In genomic region chr22:19809741-19810140, GRCh38 we compare ENCODE assay signal across 23 cellular contexts. TPM values are rescaled to one million over a fixed set of nuclear protein-coding genes. Genes with fewer than 3 reads are reported as not detected.
DNase-seq lines count a peak whose midpoint lies in the region; ATAC-seq, FAIRE-seq and TF ChIP-seq lines count a peak whose summit lies in the region.
"Had no signal": no experiment of that assay in that cellular context is flagged by ENCODE, and none has a peak within 500 bp of the region (broad histone marks: within the 10 kb centered on the region; RNA-seq: fewer than 3 reads in every experiment).

No MANE protein-coding gene starts in this region.

- peaks cover 0 to 24% (median 0%) of the 10 kb centered on the region in 4 donors for H3K4me1 Mint-ChIP-seq in CD4-positive, CD25-positive, alpha-beta regulatory T cell
- H3K4me1 Mint-ChIP-seq in CD8-positive, alpha-beta T cell (ENCODE audit: low read depth), result peaks cover 2% of the 10 kb centered on the region
- H3K4me1 Mint-ChIP-seq: CD14-positive monocyte, IgD-negative memory B cell had no signal

- H3K9ac ChIP-seq in K562 (ENCODE audit: insufficient read depth in 1 of 2, low read depth in 2 of 2, low read length in 2 of 2), result peak overlapping the region in 1 of 2 experiments; percentile 67; a peak in 2 of 4 replicates
- H3K9ac ChIP-seq: BLaER1 had no signal

- no peaks in the 10 kb centered on the region for H3K79me2 ChIP-seq in K562 (ENCODE audit: control insufficient read depth, insufficient read depth, low read length)

- H3K9me1 ChIP-seq in K562 (ENCODE audit: control insufficient read depth, insufficient read depth, low read length), result no peaks in the 10 kb centered on the region

- H3K27ac ChIP-seq in CD4-positive, CD25-positive, alpha-beta regulatory T cell (ENCODE audit: insufficient read depth, low read length, poor library complexity, severe bottlenecking), result no peak overlapping the region
- no peak overlapping the region for H3K27ac ChIP-seq in K562 (ENCODE audit: extremely low read depth, low read depth, low read length)
- H3K27ac ChIP-seq in CD8-positive, alpha-beta T cell (ENCODE audit: low read depth, low read length), result no peak overlapping the region
- H3K27ac ChIP-seq: BLaER1 had no signal

- POLR2A ChIA-PET in K562 (lab: Yijun Ruan, JAX), result interaction anchor here (0.7 to 5.7 kb wide), 8 partner anchors 9 to 49 kb away, joined by 3 to 43 read pairs (median 5); partner anchors contain the start of gene TBX1
- POLR2A ChIA-PET in CD8-positive, alpha-beta T cell (lab: Charles Lee), result no interaction called here

- TF ChIP-seq CTCF in K562 (IDR thresholded peaks at IDR 0.05 in 2 of 3, conservative IDR thresholded peaks at IDR 0.05 in 1 of 3; ENCODE audit: insufficient read depth in 2 of 3, low read depth in 1 of 3, low read length in 3 of 3), result no peak
- no peak for TF ChIP-seq CTCF in CD8-positive, alpha-beta T cell (IDR thresholded peaks at IDR 0.05)

- intact Hi-C loops in K562 (cut with micrococcal nuclease), result loop anchor here (2.0 kb wide), 1 partner anchor 19 kb away; no protein-coding TSS in a partner anchor
- intact Hi-C loops in CD8-positive, alpha-beta T cell (cut with DNase I, micrococcal nuclease), result no loop called here

- ATAC-seq in CD4-positive, CD25-positive, alpha-beta regulatory T cell (ENCODE audit: low read depth in 2 of 2), result no peak
- ATAC-seq in K562 (no peak), left lobe of liver (no peak)
- ATAC-seq in CD8-positive, alpha-beta T cell, result no peak
- ATAC-seq: HCT116, HepG2 had no signal

- no peak overlapping the region for H3K4me3 ChIP-seq in CD4-positive, CD25-positive, alpha-beta regulatory T cell (ENCODE audit: low read depth, low read length)
- H3K4me3 ChIP-seq in K562, result no peak overlapping the region
- H3K4me3 ChIP-seq in CD8-positive, alpha-beta T cell (ENCODE audit: low read depth, low read length), result no peak overlapping the region
- H3K4me3 ChIP-seq: BLaER1 had no signal

- FAIRE-seq in K562 (lab: Jason Lieb, UNC), result no peak
- FAIRE-seq: GM12891, HepG2 had no signal

- H3K9me3 ChIP-seq in CD4-positive, CD25-positive, alpha-beta regulatory T cell (ENCODE audit: control insufficient read depth in 2 of 2, low read length in 2 of 2), result no peaks in the 10 kb centered on the region
- H3K9me3 ChIP-seq in K562 (replicated peaks; ENCODE audit: control insufficient read depth, insufficient read depth, low read depth, low read length), result no peaks in the 10 kb centered on the region
- no peaks in the 10 kb centered on the region for H3K9me3 ChIP-seq in CD8-positive, alpha-beta T cell (ENCODE audit: low read length)
- H3K9me3 ChIP-seq: BLaER1 had no signal

- in situ Hi-C loops in K562 (cut with MboI), result no loop called here

- 66% methylated on average over 3 of the region's 3 CpGs for WGBS in K562 (ENCODE audit: insufficient coverage, low coverage, missing lambda C conversion rate)

- no peak for TF ChIP-seq RAD21 in K562 (CRISPR knock-in tag; conservative IDR thresholded peaks at IDR 0.05 in 1 of 2, IDR thresholded peaks at IDR 0.05 in 1 of 2)

- TF ChIP-seq EP300 in K562 (IDR thresholded peaks at IDR 0.05; ENCODE audit: low read length), result no peak

- H3K9me3 Mint-ChIP-seq in CD4-positive, CD25-positive, alpha-beta regulatory T cell, result no peaks in the 10 kb centered on the region
- H3K9me3 Mint-ChIP-seq in CD8-positive, alpha-beta T cell, result no peaks in the 10 kb centered on the region
- H3K9me3 Mint-ChIP-seq: CD8-positive, alpha-beta memory T cell; HFFc6; IgD-negative memory B cell had no signal

- no peak for TF ChIP-seq POLR2A in K562 (conservative IDR thresholded peaks at IDR 0.05)

- H3K4me1 ChIP-seq in CD4-positive, CD25-positive, alpha-beta regulatory T cell (ENCODE audit: control insufficient read depth, insufficient read depth, low read length, poor library complexity, severe bottlenecking), result peaks cover 10% of the 10 kb centered on the region
- H3K4me1 ChIP-seq in K562 (replicated peaks in 1 of 2; ENCODE audit: control insufficient read depth in 2 of 2, insufficient read depth in 2 of 2, low read length in 2 of 2), result peaks cover 17 to 65% of the 10 kb centered on the region in 2 experiments
- H3K4me1 ChIP-seq in CD8-positive, alpha-beta T cell (ENCODE audit: insufficient read depth, low read length), result peaks cover 13% of the 10 kb centered on the region

- no peak overlapping the region for H3K4me2 ChIP-seq in K562 (ENCODE audit: insufficient read depth, low read length)
- H3K4me2 ChIP-seq: BLaER1 had no signal

- no peaks in the 10 kb centered on the region for H3K27me3 ChIP-seq in CD4-positive, CD25-positive, alpha-beta regulatory T cell (ENCODE audit: control insufficient read depth, insufficient read depth, low read length)
- H3K27me3 ChIP-seq in K562 (ENCODE audit: control insufficient read depth in 2 of 2, insufficient read depth in 2 of 2, low read length in 2 of 2), result no peaks in the 10 kb centered on the region
- H3K27me3 ChIP-seq in CD8-positive, alpha-beta T cell (ENCODE audit: insufficient read depth, low read length), result no peaks in the 10 kb centered on the region
- H3K27me3 ChIP-seq: BLaER1 had no signal

- no peak overlapping the region for H3K4me3 Mint-ChIP-seq in CD4-positive, CD25-positive, alpha-beta regulatory T cell
- H3K4me3 Mint-ChIP-seq in CD8-positive, alpha-beta T cell, result no peak overlapping the region
- H3K4me3 Mint-ChIP-seq: CD8-positive, alpha-beta memory T cell; HFFc6; IgD-negative memory B cell had no signal

- peaks cover 9% of the 10 kb centered on the region for H3K36me3 Mint-ChIP-seq in CD4-positive, CD25-positive, alpha-beta regulatory T cell
- H3K36me3 Mint-ChIP-seq in CD8-positive, alpha-beta T cell, result peaks cover 33% of the 10 kb centered on the region
- H3K36me3 Mint-ChIP-seq: CD14-positive monocyte, IgD-negative memory B cell had no signal

- H3K27me3 Mint-ChIP-seq in CD4-positive, CD25-positive, alpha-beta regulatory T cell, result no peaks in the 10 kb centered on the region
- H3K27me3 Mint-ChIP-seq in CD8-positive, alpha-beta T cell (ENCODE audit: low read depth), result no peaks in the 10 kb centered on the region
- H3K27me3 Mint-ChIP-seq: IgD-negative memory B cell had no signal

- no TSS peak for BruUV-seq in K562 (replicated peaks; lab: Mats Ljungman, UMichigan)

- peaks cover 4% of the 10 kb centered on the region for H3K36me3 ChIP-seq in CD4-positive, CD25-positive, alpha-beta regulatory T cell (ENCODE audit: control insufficient read depth, insufficient read depth, low read length)
- H3K36me3 ChIP-seq in K562 (ENCODE audit: control insufficient read depth, insufficient read depth, low read length), result 0 out of 3 replicates have a peak, but pooled peaks cover 3% of the 10 kb centered on the region
- H3K36me3 ChIP-seq in CD8-positive, alpha-beta T cell (ENCODE audit: insufficient read depth, low read length), result no peaks in the 10 kb centered on the region

- DNase-seq in activated effector memory CD4-positive, alpha-beta T cell treated with anti-CD3 and anti-CD28 coated beads, Interleukin-2, amount 50 U/mL, for 16 hours, result peak; percentile 51
- DNase-seq in activated effector memory CD4-positive, alpha-beta T cell treated with Interleukin-2 at 50 U/mL for 16 hours, result no peak
- DNase-seq in CD4-positive, CD25-positive, alpha-beta regulatory T cell, result no peak
- DNase-seq in K562 (ENCODE audit: extremely low read depth in 1 of 4, low spot score in 3 of 4), result no peak
- DNase-seq in left lobe of liver (ENCODE audit: low spot score), result peak; percentile 31
- DNase-seq in GM03348 (ENCODE audit: low spot score), result no peak
- DNase-seq in CD8-positive, alpha-beta T cell, result no peak
- DNase-seq in NCI-H1930 (lab: John Stamatoyannopoulos, UW), result no peak
- DNase-seq: COR-L47, DMS 273 treated with DMSO at 0.1 percent for 48 hours, DMS53, DND-41, EL, GOT3, HFFc6 had no signal

- peaks cover 27% of the 10 kb centered on the region for H4K20me1 ChIP-seq in K562 (replicated peaks; ENCODE audit: control insufficient read depth, insufficient read depth, low read length)

- H3K27ac Mint-ChIP-seq in CD4-positive, CD25-positive, alpha-beta regulatory T cell, result peak overlapping the region in 2 of 3 donors; percentile 25 to 78
- H3K27ac Mint-ChIP-seq in CD8-positive, alpha-beta T cell, result no peak overlapping the region
- H3K27ac Mint-ChIP-seq: CD14-positive monocyte, HFFc6, IgD-negative memory B cell had no signal

- no peak overlapping the region for H2AFZ ChIP-seq in K562 (ENCODE audit: low read depth, low read length)

- CTCF ChIA-PET in K562 (lab: Yijun Ruan, JAX; ENCODE audit: low intra/inter-chr PET ratio), result no interaction called here
- CTCF ChIA-PET in CD8-positive, alpha-beta T cell (lab: Charles Lee), result no interaction called here

RNA-seq across cellular contexts. Expression of gene GNB1L, which starts 44.9 kb away (rescaled TPM):
- 8.2 TPM for total RNA-seq in CD4-positive, CD25-positive, alpha-beta regulatory T cell
- polyA plus RNA-seq in CD4-positive, CD25-positive, alpha-beta regulatory T cell, result 10 to 100 TPM; 13.3 to 29.8 (median 19.7) TPM
- 5.3 and 21.3 TPM in 2 replicates for total RNA-seq in K562 (2011; cell fraction: chromatin; rRNA removed; ENCODE audit: low replicate concordance)
- total RNA-seq in K562 (2011; cell fraction: nucleolus; rRNA removed), result 21.8 and 25.5 TPM in 2 replicates
- 7.3 and 7.8 TPM in 2 replicates for total RNA-seq in K562 (2011; cell fraction: nucleoplasm; rRNA removed)
- total RNA-seq in K562 (2014; rRNA removed), result 48.9 and 69.1 TPM in 2 replicates
- 0.57 and 0.84 TPM in 2 replicates for total RNA-seq in K562 (2014; rRNA removed; fragmentation: Illumina TruSeq; extraction: Trizol)
- total RNA-seq in K562 (2015; rRNA removed; fragmentation: Illumina TruSeq; extraction: Trizol), result 17.8 and 20.6 TPM in 2 replicates
- total RNA-seq in K562 (2021), result 50.5 and 55.3 TPM in 2 replicates
- 10.2 and 35.0 TPM in 2 replicates for polyA plus RNA-seq in K562 (2011; rRNA removed)
- 37.2 and 43.8 TPM in 2 replicates for polyA plus RNA-seq in K562 (2011; cell fraction: cytosol; rRNA removed)
- 33.2 and 43.3 TPM in 2 replicates for polyA plus RNA-seq in K562 (2011; cell fraction: nucleus; rRNA removed)
- 42.2 and 62.2 TPM in 2 replicates for polyA plus RNA-seq in K562 (2012)
- 1.9 and 18.0 TPM in 2 replicates for polyA plus RNA-seq in K562 (2014; fragmentation: Illumina TruSeq; extraction: Trizol)
- 1 to 10 TPM in 1 of 2 experiments, under 1 TPM in 1; 0.56 to 3.5 TPM for polyA plus RNA-seq in K562 (2014; fragmentation: Nextera tagmentation; extraction: Ambion mirVana)
- polyA plus RNA-seq in K562 (2014; rRNA removed), result 40.7 and 41.3 TPM in 2 replicates
- polyA minus RNA-seq in K562 (2011; rRNA and poly(A)+ RNA removed), result 2.8 and 3.7 TPM in 2 replicates
- polyA minus RNA-seq in K562 (2011; cell fraction: cytosol; rRNA and poly(A)+ RNA removed), result 13.2 and 33.0 TPM in 2 replicates
- polyA minus RNA-seq in K562 (2011; cell fraction: nucleus; rRNA and poly(A)+ RNA removed), result 12.0 and 14.3 TPM in 2 replicates
- total RNA-seq in left lobe of liver, result 4.3 TPM
- total RNA-seq in CD8-positive, alpha-beta T cell, result 1 to 10 TPM; 5.8 to 6.9 TPM

RNA-seq across cellular contexts. Expression of gene RTL10, which starts 44.9 kb away (rescaled TPM):
- total RNA-seq in CD4-positive, CD25-positive, alpha-beta regulatory T cell, result 18.8 TPM
- polyA plus RNA-seq in CD4-positive, CD25-positive, alpha-beta regulatory T cell, result 10 to 100 TPM in 2 of 4 donors, 1 to 10 TPM in 2; 7.5 to 12.6 (median 10.9) TPM
- 82.4 and 192 TPM in 2 replicates for total RNA-seq in K562 (2011; cell fraction: chromatin; rRNA removed; ENCODE audit: low replicate concordance)
- 134 and 166 TPM in 2 replicates for total RNA-seq in K562 (2011; cell fraction: nucleolus; rRNA removed)
- 107 and 110 TPM in 2 replicates for total RNA-seq in K562 (2011; cell fraction: nucleoplasm; rRNA removed)
- total RNA-seq in K562 (2014; rRNA removed), result 32.5 and 42.0 TPM in 2 replicates
- total RNA-seq in K562 (2014; rRNA removed; fragmentation: Illumina TruSeq; extraction: Trizol), result 16.3 and 19.8 TPM in 2 replicates
- total RNA-seq in K562 (2015; rRNA removed; fragmentation: Illumina TruSeq; extraction: Trizol), result 26.2 and 28.8 TPM in 2 replicates
- total RNA-seq in K562 (2021), result 75.4 and 75.5 TPM in 2 replicates
- polyA plus RNA-seq in K562 (2011; rRNA removed), result 32.7 and 82.6 TPM in 2 replicates
- 68.8 and 74.9 TPM in 2 replicates for polyA plus RNA-seq in K562 (2011; cell fraction: cytosol; rRNA removed)
- 124 and 157 TPM in 2 replicates for polyA plus RNA-seq in K562 (2011; cell fraction: nucleus; rRNA removed)
- polyA plus RNA-seq in K562 (2012), result 40.3 and 56.9 TPM in 2 replicates
- polyA plus RNA-seq in K562 (2014; fragmentation: Illumina TruSeq; extraction: Trizol), result 39.2 and 40.1 TPM in 2 replicates
- 10 to 100 TPM; 23.6 to 33.7 TPM for polyA plus RNA-seq in K562 (2014; fragmentation: Nextera tagmentation; extraction: Ambion mirVana)
- polyA plus RNA-seq in K562 (2014; rRNA removed), result 28.2 and 31.2 TPM in 2 replicates
- 49.5 and 66.5 TPM in 2 replicates for polyA minus RNA-seq in K562 (2011; rRNA and poly(A)+ RNA removed)
- 31.7 and 46.0 TPM in 2 replicates for polyA minus RNA-seq in K562 (2011; cell fraction: cytosol; rRNA and poly(A)+ RNA removed)
- 42.7 and 85.4 TPM in 2 replicates for polyA minus RNA-seq in K562 (2011; cell fraction: nucleus; rRNA and poly(A)+ RNA removed)
- 9.4 TPM for total RNA-seq in left lobe of liver
- 10 to 100 TPM; 21.5 to 22.9 TPM for total RNA-seq in CD8-positive, alpha-beta T cell

RNA-seq across cellular contexts. Expression of gene TBX1, which starts 49.2 kb away (rescaled TPM):
- total RNA-seq in CD4-positive, CD25-positive, alpha-beta regulatory T cell, result not detected
- not detected for polyA plus RNA-seq in CD4-positive, CD25-positive, alpha-beta regulatory T cell
- 31.9 and 90.7 TPM in 2 replicates for total RNA-seq in K562 (2011; cell fraction: chromatin; rRNA removed; ENCODE audit: low replicate concordance)
- 41.9 and 52.4 TPM in 2 replicates for total RNA-seq in K562 (2011; cell fraction: nucleolus; rRNA removed)
- total RNA-seq in K562 (2011; cell fraction: nucleoplasm; rRNA removed), result 40.6 and 47.0 TPM in 2 replicates
- total RNA-seq in K562 (2014; rRNA removed), result 8.9 and 14.0 TPM in 2 replicates
- 2.1 and 2.6 TPM in 2 replicates for total RNA-seq in K562 (2014; rRNA removed; fragmentation: Illumina TruSeq; extraction: Trizol)
- total RNA-seq in K562 (2015; rRNA removed; fragmentation: Illumina TruSeq; extraction: Trizol), result 3.5 and 3.9 TPM in 2 replicates
- total RNA-seq in K562 (2021), result 34.2 and 35.0 TPM in 2 replicates
- 2.5 and 9.5 TPM in 2 replicates for polyA plus RNA-seq in K562 (2011; rRNA removed)
- 5.8 and 7.7 TPM in 2 replicates for polyA plus RNA-seq in K562 (2011; cell fraction: cytosol; rRNA removed)
- polyA plus RNA-seq in K562 (2011; cell fraction: nucleus; rRNA removed), result 55.1 and 87.1 TPM in 2 replicates
- polyA plus RNA-seq in K562 (2012), result 12.4 and 14.0 TPM in 2 replicates
- 8.0 and 12.8 TPM in 2 replicates for polyA plus RNA-seq in K562 (2014; fragmentation: Illumina TruSeq; extraction: Trizol)
- under 1 TPM; 0.07 to 0.11 TPM for polyA plus RNA-seq in K562 (2014; fragmentation: Nextera tagmentation; extraction: Ambion mirVana)
- 14.7 and 17.1 TPM in 2 replicates for polyA plus RNA-seq in K562 (2014; rRNA removed)
- 2.2 and 5.5 TPM in 2 replicates for polyA minus RNA-seq in K562 (2011; rRNA and poly(A)+ RNA removed)
- 5.4 and 22.9 TPM in 2 replicates for polyA minus RNA-seq in K562 (2011; cell fraction: cytosol; rRNA and poly(A)+ RNA removed)
- 20.1 and 45.7 TPM in 2 replicates for polyA minus RNA-seq in K562 (2011; cell fraction: nucleus; rRNA and poly(A)+ RNA removed)
- total RNA-seq in left lobe of liver, result 0.40 TPM
- total RNA-seq in CD8-positive, alpha-beta T cell, result not detected
- total RNA-seq: CD8-positive, alpha-beta memory T cell; HepG2 had no signal
- polyA plus RNA-seq: AG04450; CD14-positive monocyte; CD8-positive, alpha-beta memory T cell; HepG2; IgD-negative memory B cell had no signal

Comparison
In these comparisons a context has a peak if more than half of its experiments do, and no peak if none do; other contexts are left out.
1. DNase-seq: peak in activated effector memory CD4-positive, alpha-beta T cell treated with anti-CD3 and anti-CD28 coated beads, Interleukin-2, amount 50 U/mL, for 16 hours (single experiment) and left lobe of liver (single experiment); none in activated effector memory CD4-positive, alpha-beta T cell treated with Interleukin-2 at 50 U/mL for 16 hours (single experiment), CD4-positive, CD25-positive, alpha-beta regulatory T cell (0 of 3), K562 (0 of 4), GM03348 (single experiment), CD8-positive, alpha-beta T cell (0 of 7) and NCI-H1930 (0 of 2).